10 cellular contexts compared by ENCODE assay signal in genomic region chr17:19076398-19077192, GRCh38. TPM values are rescaled to one million over a fixed set of nuclear protein-coding genes. Genes with fewer than 3 reads are reported as not detected.
DNase-seq lines count a peak whose midpoint lies in the region; ATAC-seq and TF ChIP-seq lines count a peak whose summit lies in the region.
"Not testable (repeated sequence)": the region's sequence is repeated elsewhere in the genome, so short reads cannot be mapped to it uniquely, and the experiment has no call there.
"Had no signal": no experiment of that assay in that cellular context is flagged by ENCODE, and none has a peak within 500 bp of the region (broad histone marks: within the 10 kb centered on the region; RNA-seq: fewer than 3 reads in every experiment).

No MANE protein-coding gene starts in this region.

- not testable (repeated sequence) for H3K27ac ChIP-seq in C4-2B

- TF ChIP-seq CTCF in C4-2B (conservative IDR thresholded peaks at IDR 0.05) = peak; percentile 13; the same call in 1 of the 2 replicates

- not testable (repeated sequence) for H3K27me3 Mint-ChIP-seq in T-cell; stimulated activated naive B cell treated with anti-CD40 and anti-IgM and Interleukin-4, amounts not matched to agents 10 μg/mL and 1 μg/mL and 100 μg/mL, for 72 hours

- intact Hi-C loops in left colon (cut with DNase I, micrococcal nuclease); posterior vena cava (cut with DNase I): not testable (repeated sequence)

- CTCF ChIA-PET in T-cell (lab: Charles Lee) = not testable (repeated sequence)

- POLR2A ChIA-PET in T-cell (lab: Charles Lee) = not testable (repeated sequence)

- ATAC-seq in GM21825 (IDR thresholded peaks at IDR 0.05; ENCODE audit: unreplicated experiment) = peak; percentile 74
- ATAC-seq in T-cell (replicated peaks in 1 of 4) = peak; percentile 88 to 100 (median 96)
- ATAC-seq in left colon = peak; percentile 91
- peak; percentile 95 to 97 for ATAC-seq in stimulated activated naive B cell treated with anti-CD40 and anti-IgM and Interleukin-4, amounts not matched to agents 10 μg/mL and 1 μg/mL and 100 μg/mL, for 72 hours (replicated peaks)

- not testable (repeated sequence) for H3K36me3 Mint-ChIP-seq in T-cell; stimulated activated naive B cell treated with anti-CD40 and anti-IgM and Interleukin-4, amounts not matched to agents 10 μg/mL and 1 μg/mL and 100 μg/mL, for 72 hours

- H3K27ac Mint-ChIP-seq in T-cell; stimulated activated naive B cell treated with anti-CD40 and anti-IgM and Interleukin-4, amounts not matched to agents 10 μg/mL and 1 μg/mL and 100 μg/mL, for 72 hours: not testable (repeated sequence)

- H3K4me1 Mint-ChIP-seq in T-cell; stimulated activated naive B cell treated with anti-CD40 and anti-IgM and Interleukin-4, amounts not matched to agents 10 μg/mL and 1 μg/mL and 100 μg/mL, for 72 hours: not testable (repeated sequence)

- not testable (repeated sequence) for H3K4me3 Mint-ChIP-seq in T-cell; stimulated activated naive B cell treated with anti-CD40 and anti-IgM and Interleukin-4, amounts not matched to agents 10 μg/mL and 1 μg/mL and 100 μg/mL, for 72 hours

- not testable (repeated sequence) for H3K9me3 Mint-ChIP-seq in T-cell; stimulated activated naive B cell treated with anti-CD40 and anti-IgM and Interleukin-4, amounts not matched to agents 10 μg/mL and 1 μg/mL and 100 μg/mL, for 72 hours

- DNase-seq in T-cell = peak in 21 of 34 experiments; percentile 0 to 43 (median 19)
- DNase-seq in activated CD8-positive, alpha-beta memory T cell treated with anti-CD3 and anti-CD28 coated beads, Interleukin-2, amount 50 U/mL, for 4 hours = peak; percentile 13
- peak; percentile 24 for DNase-seq in central memory CD4-positive, alpha-beta T cell
- DNase-seq in left colon = peak; percentile 20 to 27
- peak; percentile 76 for DNase-seq in posterior vena cava (ENCODE audit: low spot score)
- DNase-seq in stimulated activated naive B cell treated with anti-CD40 and anti-IgM and Interleukin-4, amounts not matched to agents 10 μg/mL and 1 μg/mL and 100 μg/mL, for 72 hours = not testable (repeated sequence)

RNA-seq across cellular contexts. Expression of gene GRAP, which starts 29.8 kb away (rescaled TPM):
- 10 to 100 TPM; 26.5 to 95.2 (median 74.0) TPM for total RNA-seq in T-cell
- total RNA-seq in left colon = 1 to 10 TPM in 1 of 2 donors, under 1 TPM in 1; 0.79 to 1.5 TPM
- total RNA-seq in posterior vena cava = 1 to 10 TPM; 4.0 to 6.8 TPM
- total RNA-seq: Calu3, NCI-H460 had no signal

RNA-seq across cellular contexts. Expression of gene GRAPL, which starts 50.8 kb away (rescaled TPM):
- total RNA-seq in T-cell (100 to 1,000 TPM in 1 of 5 donors, 10 to 100 TPM in 4; 28.0 to 106 (median 85.5) TPM), left colon (1 to 10 TPM; 1.4 to 1.8 TPM), posterior vena cava (1 to 10 TPM; 5.0 to 5.3 TPM)
- total RNA-seq: Calu3, NCI-H460 had no signal

Comparison
In these comparisons a context has a peak if more than half of its experiments do, and no peak if none do; other contexts are left out.
1. RNA of gene GRAPL, which starts 50.8 kb away (total RNA-seq): 28.0 to 106 TPM in T-cell; 5.0 to 5.3 TPM in posterior vena cava and 1.4 to 1.8 TPM in left colon; every median in the first group is over 4 times any median in the second.
2. Peak in every context shown above with its lines, with median percentiles within 50 percentile points of each other: ATAC-seq.